Comparison of ENCODE assay signal across 9 cellular contexts in genomic region chr7:4753610-4754432, GRCh38. TPM values are rescaled to one million over a fixed set of nuclear protein-coding genes. Genes with fewer than 3 reads are reported as not detected.
DNase-seq lines count a peak whose midpoint lies in the region; ATAC-seq and TF ChIP-seq lines count a peak whose summit lies in the region.
"Had no signal": no experiment of that assay in that cellular context is flagged by ENCODE, and none has a peak within 500 bp of the region (broad histone marks: within the 10 kb centered on the region; RNA-seq: fewer than 3 reads in every experiment).

No MANE protein-coding gene starts in this region.

- POLR2A ChIA-PET in CD4-positive, alpha-beta T cell (lab: Charles Lee), result interaction anchor here (0.9 to 1.5 kb wide), 2 partner anchors 22 to 53 kb away, joined by 3 to 4 read pairs; partner anchors contain the start of gene AP5Z1
- POLR2A ChIA-PET in PC-9 (lab: Charles Lee; ENCODE audit: unreplicated experiment), result no interaction called here

- H3K36me3 Mint-ChIP-seq in CD4-positive, alpha-beta T cell (ENCODE audit: low read depth), result peaks cover 47% of the 10 kb centered on the region

- peak; percentile 78 for TF ChIP-seq CTCF in CD4-positive, alpha-beta T cell (IDR thresholded peaks at IDR 0.05)
- TF ChIP-seq CTCF in PC-9 (conservative IDR thresholded peaks at IDR 0.05), result peak; percentile 96
- peak; percentile 91 for TF ChIP-seq CTCF in neutrophil (IDR thresholded peaks at IDR 0.05)

- H3K4me1 ChIP-seq in PC-9 (replicated peaks; ENCODE audit: insufficient read depth) (no peaks in the 10 kb centered on the region), neutrophil (ENCODE audit: control insufficient read depth in 1 of 2, insufficient read depth in 1 of 2, low read depth in 1 of 2, low read length in 1 of 2) (peaks cover 0 to 6% of the 10 kb centered on the region in 2 experiments)

- H3K27ac Mint-ChIP-seq in CD4-positive, alpha-beta T cell, result peak overlapping the region; percentile 78

- no peaks in the 10 kb centered on the region for H3K9me3 ChIP-seq in CD4-positive, alpha-beta T cell (ENCODE audit: control insufficient read depth, low read length)
- H3K9me3 ChIP-seq in PC-9 (ENCODE audit: insufficient read depth, low read depth), result no peaks in the 10 kb centered on the region
- H3K9me3 ChIP-seq in neutrophil, result no peaks in the 10 kb centered on the region

- intact Hi-C loops in CD4-positive, alpha-beta T cell (cut with DNase I, micrococcal nuclease), result loop anchor here (1.0 to 5.0 kb wide), 4 partner anchors 69 to 143 kb away; no protein-coding TSS in a partner anchor
- intact Hi-C loops in PC-9 (cut with micrococcal nuclease; ENCODE audit: unreplicated experiment), result loop anchor here (1.0 to 5.0 kb wide), 4 partner anchors 70 to 143 kb away; no protein-coding TSS in a partner anchor

- H3K36me3 ChIP-seq in PC-9 (ENCODE audit: low read depth) (peaks cover 27% of the 10 kb centered on the region), neutrophil (peaks cover 43% of the 10 kb centered on the region)

- H4K20me1 ChIP-seq in PC-9 (ENCODE audit: insufficient read depth), result peaks cover 48% of the 10 kb centered on the region

- no peaks in the 10 kb centered on the region for H3K27me3 ChIP-seq in CD4-positive, alpha-beta T cell (ENCODE audit: control insufficient read depth, insufficient read depth, low read length)
- H3K27me3 ChIP-seq in PC-9 (ENCODE audit: insufficient read depth, low read depth) (no peaks in the 10 kb centered on the region), neutrophil (no peaks in the 10 kb centered on the region)

- H3K9me2 ChIP-seq in PC-9 (ENCODE audit: insufficient read depth), result no peaks in the 10 kb centered on the region

- no peaks in the 10 kb centered on the region for H3K27me3 Mint-ChIP-seq in CD4-positive, alpha-beta T cell

- BruUV-seq in PC-9 (replicated peaks; lab: Mats Ljungman, UMichigan), result no TSS peak

- H3K4me2 ChIP-seq in PC-9, result no peak overlapping the region

- H3K79me2 ChIP-seq in PC-9 (ENCODE audit: low read depth), result peaks cover 15% of the 10 kb centered on the region; the same call in 1 of the 2 replicates

- CTCF ChIA-PET in CD4-positive, alpha-beta T cell (lab: Charles Lee), result interaction anchor here (0.6 to 0.9 kb wide), 3 partner anchors 112 to 455 kb away, joined by 3 read pairs; no protein-coding TSS in a partner anchor
- CTCF ChIA-PET in PC-9 (lab: Charles Lee), result no interaction called here

- H3K4me3 ChIP-seq in PC-9 (no peak overlapping the region), neutrophil (ENCODE audit: low read depth in 1 of 2, low read length in 1 of 2) (no peak overlapping the region)
- H3K4me3 ChIP-seq: SK-N-MC had no signal

- no peak overlapping the region for H2AFZ ChIP-seq in PC-9

- peak overlapping the region; percentile 48 for H3K4me3 Mint-ChIP-seq in CD4-positive, alpha-beta T cell

- ATAC-seq in CD4-positive, alpha-beta T cell (ENCODE audit: poor library complexity), result peak; percentile 98
- peak; percentile 90 for ATAC-seq in GM19372 (IDR thresholded peaks at IDR 0.05; ENCODE audit: low read depth, unreplicated experiment)
- ATAC-seq in HG03442 (IDR thresholded peaks at IDR 0.05; ENCODE audit: unreplicated experiment), result peak; percentile 81

- no peak overlapping the region for H3K27ac ChIP-seq in CD4-positive, alpha-beta T cell (ENCODE audit: low read depth, low read length)
- H3K27ac ChIP-seq in PC-9, result no peak overlapping the region
- H3K27ac ChIP-seq in neutrophil, result no peak overlapping the region
- H3K27ac ChIP-seq: SK-N-MC had no signal

- peaks cover 14% of the 10 kb centered on the region; the same call in 1 of the 2 replicates for H3F3A ChIP-seq in PC-9 (ENCODE audit: insufficient read depth, low read depth)

- peak; percentile 81 to 91 (median 85) for DNase-seq in CD4-positive, alpha-beta T cell
- peak; percentile 53 to 89 for DNase-seq in PC-9
- peak; percentile 76 for DNase-seq in activated T-helper 1 cell treated with Interleukin-2 at 50 U/mL for 16 hours (ENCODE audit: low read depth)
- peak; percentile 21 for DNase-seq in fibroblast of peridontal ligament (ENCODE audit: extremely low read depth)
- DNase-seq in superior temporal gyrus (ENCODE audit: extremely low spot score), result peak; percentile 82

- H3K4me1 Mint-ChIP-seq in CD4-positive, alpha-beta T cell (ENCODE audit: low read depth), result peaks cover 19% of the 10 kb centered on the region

- H3K9me3 Mint-ChIP-seq in CD4-positive, alpha-beta T cell, result no peaks in the 10 kb centered on the region

RNA-seq across cellular contexts. Expression of gene AP5Z1, which starts 21.6 kb away (rescaled TPM):
- total RNA-seq in CD4-positive, alpha-beta T cell, result 100 to 1,000 TPM in 1 of 2 experiments, 10 to 100 TPM in 1; 93.5 to 102 TPM
- total RNA-seq in PC-9 (2021), result 40.6 and 44.0 TPM in 2 replicates

Comparison
In these comparisons a context has a peak if more than half of its experiments do, and no peak if none do; other contexts are left out.
1. DNase-seq: peak in every context shown above with its lines; median percentile 85 in CD4-positive, alpha-beta T cell; 82 in superior temporal gyrus; 76 in activated T-helper 1 cell treated with Interleukin-2 at 50 U/mL for 16 hours; 71 in PC-9; 21 in fibroblast of peridontal ligament.